ENCODE assay signal across 26 cellular contexts in genomic region chr18:52275817-52276216, GRCh38.
"Had no signal": no experiment of that assay in that cellular context is flagged by ENCODE, and none has a peak within 500 bp of the region (broad histone marks: within the 10 kb centered on the region; RNA-seq: fewer than 3 reads in every experiment).

No MANE protein-coding gene starts in this region.

- H3K4me3 ChIP-seq: left ventricle myocardium inferior, lung, neural progenitor cell, skin epidermis, stomach, testis, thyroid gland, transverse colon, upper lobe of left lung, vagina had no signal

- ATAC-seq: natural killer cell; right cardiac atrium; sciatic nerve; stimulated activated naive B cell treated with anti-CD40 and anti-IgM and Interleukin-4, amounts not matched to agents 10 μg/mL and 1 μg/mL and 100 μg/mL, for 72 hours; stimulated activated naive CD8-positive, alpha-beta T cell treated with anti-CD3 and anti-CD28 coated beads, Interleukin-15, Interleukin-2, amounts not matched to agents 100 U/mL and 50 U/mL, for 24 hours had no signal

- H3K27ac ChIP-seq: left ventricle myocardium inferior, neural progenitor cell, neutrophil, parathyroid adenoma, skin epidermis, stomach, testis, thyroid gland, transverse colon, upper lobe of left lung, vagina had no signal

- DNase-seq: islet precursor cell; left ventricle myocardium inferior; mesendoderm; naive B cell; natural killer cell; nephron progenitor cell; occipital lobe; right cardiac atrium; stimulated activated CD4-positive, alpha-beta T cell treated with anti-CD3 and anti-CD28 coated beads, Interleukin-12 subunit alpha, Interleukin-12 subunit beta, amount 100 ng/mL, for 4 hours; stimulated activated CD4-positive, alpha-beta T cell treated with anti-CD3 and anti-CD28 coated beads, Interleukin-15, amount 100 ng/mL, for 24 hours; stimulated activated CD4-positive, alpha-beta T cell treated with anti-CD3 and anti-CD28 coated beads, Interleukin-2, amount 100 ng/mL, for 24 hours; stimulated activated CD4-positive, alpha-beta T cell treated with anti-CD3 and anti-CD28 coated beads, Interleukin-4, amount 100 ng/mL, for 1 hour; stimulated activated naive B cell treated with anti-CD40 and anti-IgM and Interleukin-4, amounts not matched to agents 10 μg/mL and 1 μg/mL and 100 μg/mL, for 72 hours; stimulated activated naive CD8-positive, alpha-beta T cell treated with anti-CD3 and anti-CD28 coated beads, Interleukin-15, Interleukin-2, amounts not matched to agents 100 U/mL and 50 U/mL, for 24 hours; stomach; testis; thyroid gland; transverse colon; upper lobe of left lung had no signal
